Comparison of ENCODE assay signal across 22 cellular contexts in the genomic region with DNA sequence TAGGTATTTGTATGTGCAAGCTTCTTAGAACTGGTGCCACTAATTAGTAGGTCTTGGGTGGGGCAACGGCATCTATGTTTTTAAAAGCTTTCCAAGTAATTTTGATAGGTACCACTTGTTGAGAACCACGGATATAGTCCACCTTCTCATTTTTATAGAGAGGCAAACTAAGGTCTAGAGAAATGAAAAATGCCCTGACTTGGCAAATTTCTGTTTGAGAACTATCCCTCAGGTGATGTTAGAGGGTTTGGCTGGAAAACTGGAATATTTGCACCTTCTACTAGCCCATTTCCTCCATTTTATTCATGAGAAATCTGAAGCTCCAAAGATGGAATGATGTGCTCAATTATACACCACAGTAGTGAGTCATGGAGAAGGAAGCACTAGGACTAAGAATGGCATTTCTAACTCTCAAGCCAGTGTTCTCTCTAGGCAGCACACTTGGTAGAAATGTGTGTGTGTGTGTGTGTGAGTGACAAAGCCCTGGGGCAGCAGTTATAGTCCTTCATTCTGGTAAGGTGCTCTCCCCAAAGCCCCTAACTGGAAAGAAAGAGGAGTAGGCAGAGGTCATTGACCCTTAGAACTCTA. TPM values are rescaled to one million over a fixed set of nuclear protein-coding genes. Genes with fewer than 3 reads are reported as not detected.
DNase-seq lines count a peak whose midpoint lies in the region; TF ChIP-seq lines count a peak whose summit lies in the region.
"Had no signal": no experiment of that assay in that cellular context is flagged by ENCODE, and none has a peak within 500 bp of the region (broad histone marks: within the 10 kb centered on the region; RNA-seq: fewer than 3 reads in every experiment).

No MANE protein-coding gene starts in this region.

- H3K27me3 ChIP-seq in osteoblast (ENCODE audit: insufficient read depth, low read length): peaks cover 13% of the 10 kb centered on the region

- no peak overlapping the region for H3K27ac ChIP-seq in osteoblast (ENCODE audit: low read depth, low read length)
- H3K27ac ChIP-seq: 22Rv1, prostate gland had no signal

- no peaks in the 10 kb centered on the region for H3K36me3 ChIP-seq in osteoblast (ENCODE audit: insufficient read depth, low read length)
- H3K36me3 ChIP-seq: prostate gland had no signal

- H4K20me1 ChIP-seq in osteoblast (ENCODE audit: insufficient read depth, low read length): no peaks in the 10 kb centered on the region

- no peak for TF ChIP-seq CTCF in epithelial cell of esophagus (IDR thresholded peaks at IDR 0.05; ENCODE audit: insufficient read depth, low read depth, low read length, missing control alignments)
- no peak for TF ChIP-seq CTCF in osteoblast (IDR thresholded peaks at IDR 0.05; ENCODE audit: extremely low read depth, low read depth, low read length)

- H3K79me2 ChIP-seq in osteoblast (ENCODE audit: insufficient read depth, low read length): no peaks in the 10 kb centered on the region

- peaks cover 14% of the 10 kb centered on the region for H3K4me1 ChIP-seq in osteoblast (ENCODE audit: insufficient read depth, low read length)

- H2AFZ ChIP-seq in osteoblast (ENCODE audit: low read length): no peak overlapping the region

- peak; percentile 13 for DNase-seq in DMS53 (lab: John Stamatoyannopoulos, UW)
- DNase-seq in DMS53 treated with DMSO at 0.1 percent for 48 hours (lab: John Stamatoyannopoulos, UW; ENCODE audit: unreplicated experiment): no peak
- peak; percentile 66 for DNase-seq in M059J (ENCODE audit: low read depth)
- peak; percentile 50 for DNase-seq in epithelial cell of esophagus (ENCODE audit: low read depth)
- DNase-seq in osteoblast (ENCODE audit: insufficient read length, low spot score, missing footprints): peak; percentile 94
- DNase-seq in activated naive CD4-positive, alpha-beta T cell (lab: John Stamatoyannopoulos, UW): no peak
- no peak for DNase-seq in hippocampal formation (lab: John Stamatoyannopoulos, UW)
- no peak for DNase-seq in HuH-7.5 (ENCODE audit: low spot score)
- DNase-seq: activated CD4-positive, CD25-positive, alpha-beta regulatory T cell treated with anti-CD3 and anti-CD28 coated beads, Interleukin-2, amount 50 U/mL, for 72 hours; activated naive CD4-positive, alpha-beta T cell treated with Interleukin-2 at 50 U/mL for 16 hours; central memory CD4-positive, alpha-beta T cell; COR-L47; endodermal cell; GF-D8; glutamatergic neuron; kidney; NCI-H2029; NCI-H69; substantia nigra; T-helper 2 cell had no signal

- no peak overlapping the region for H3K4me2 ChIP-seq in osteoblast (ENCODE audit: insufficient read depth, low read length)

- H3K9me3 ChIP-seq in osteoblast (ENCODE audit: low read depth, low read length): no peaks in the 10 kb centered on the region
- H3K9me3 ChIP-seq: prostate gland had no signal

- H3K4me3 ChIP-seq in epithelial cell of esophagus (ENCODE audit: low read length): no peak overlapping the region
- H3K4me3 ChIP-seq in osteoblast (ENCODE audit: insufficient read depth, low read length): no peak overlapping the region
- H3K4me3 ChIP-seq: prostate gland had no signal

RNA-seq across cellular contexts. Expression of gene TMEM86A, which starts 1.8 kb away (rescaled TPM):
- 0.94 and 1.1 TPM in 2 replicates for total RNA-seq in M059J (2014; rRNA removed; shearing (Covaris generic))
- total RNA-seq in osteoblast: 3.3 and 4.1 TPM in 2 replicates

RNA-seq across cellular contexts. Expression of gene IGSF22, which starts 29.3 kb away (rescaled TPM):
- total RNA-seq in M059J (2014; rRNA removed; shearing (Covaris generic)): not detected in 2 replicates
- total RNA-seq in osteoblast: not detected in 2 replicates

Comparison
In these comparisons a context has a peak if more than half of its experiments do, and no peak if none do; other contexts are left out.
1. DNase-seq: peak in DMS53 (single experiment), M059J (single experiment), epithelial cell of esophagus (single experiment) and osteoblast (single experiment); none in DMS53 treated with DMSO at 0.1 percent for 48 hours (single experiment), activated naive CD4-positive, alpha-beta T cell (0 of 4), hippocampal formation (0 of 2) and HuH-7.5 (single experiment).